ENCODE assay signal across 8 cellular contexts in the genomic region with DNA sequence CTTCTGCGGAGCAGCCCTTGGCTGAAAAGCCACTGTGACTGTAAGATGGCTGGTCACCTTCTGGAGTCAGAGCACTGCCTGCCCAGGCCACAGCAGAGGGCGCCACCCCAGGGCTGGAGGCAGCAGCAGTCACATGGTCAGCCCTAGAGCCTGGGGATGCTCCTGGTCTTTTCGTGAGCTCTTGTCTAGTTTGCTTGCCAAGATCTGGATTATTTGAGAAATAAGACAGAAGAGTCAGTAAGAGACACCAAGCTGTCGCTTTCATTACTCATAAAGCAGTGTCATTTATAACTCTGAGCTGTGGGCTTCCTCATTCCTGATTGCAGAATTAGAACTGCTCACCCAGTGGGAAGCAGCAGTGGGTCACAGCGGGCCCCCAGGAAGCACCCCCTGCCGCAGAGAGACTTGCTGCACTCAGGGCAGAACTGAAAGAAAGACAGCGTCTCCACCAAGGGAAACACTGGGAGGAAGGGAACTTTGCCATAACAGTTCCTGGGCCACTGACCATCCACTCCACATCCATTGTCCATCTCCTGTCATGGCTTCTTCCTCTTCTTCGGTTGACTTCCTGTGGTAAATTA. TPM values are rescaled to one million over a fixed set of nuclear protein-coding genes. Genes with fewer than 3 reads are reported as not detected.
DNase-seq lines count a peak whose midpoint lies in the region; ATAC-seq, FAIRE-seq and TF ChIP-seq lines count a peak whose summit lies in the region.

No MANE protein-coding gene starts in this region.

- H3K36me3 ChIP-seq in PC-3 (ENCODE audit: low read depth, low read length) (peaks cover 3% of the 10 kb centered on the region; the same call in 1 of the 2 replicates), K562 (ENCODE audit: control insufficient read depth, insufficient read depth, low read length) (peaks cover 54% of the 10 kb centered on the region; the same call in 2 of the 3 replicates)

- no peaks in the 10 kb centered on the region for H3F3A ChIP-seq in PC-3 (ENCODE audit: low read length, unreplicated experiment)

- peaks cover 60% of the 10 kb centered on the region for H3K4me1 Mint-ChIP-seq in stimulated activated memory B cell treated with anti-CD40 and anti-IgM and Interleukin-4, amounts not matched to agents 10 μg/mL and 1 μg/mL and 100 μg/mL, for 72 hours

- H3K79me2 ChIP-seq in PC-3 (ENCODE audit: low read length) (no peaks in the 10 kb centered on the region), K562 (ENCODE audit: control insufficient read depth, insufficient read depth, low read length) (peaks cover 3% of the 10 kb centered on the region; the same call in 1 of the 3 replicates)

- H3K9me1 ChIP-seq in K562 (ENCODE audit: control insufficient read depth, insufficient read depth, low read length), result no peaks in the 10 kb centered on the region

- no peak overlapping the region for H3K4me3 Mint-ChIP-seq in stimulated activated memory B cell treated with anti-CD40 and anti-IgM and Interleukin-4, amounts not matched to agents 10 μg/mL and 1 μg/mL and 100 μg/mL, for 72 hours

- no peak for FAIRE-seq in K562 (lab: Jason Lieb, UNC)

- DNase-seq in stimulated activated CD4-positive, alpha-beta T cell treated with anti-CD3 and anti-CD28 coated beads, Interleukin-2, amount 100 ng/mL, for 48 hours, result peak; percentile 6 to 12
- DNase-seq in stimulated activated CD4-positive, alpha-beta T cell treated with anti-CD3 and anti-CD28 coated beads, Interleukin-12 subunit alpha, Interleukin-12 subunit beta, amount 100 ng/mL, for 4 hours, result no peak
- DNase-seq in PC-3 (no peak), K562 (ENCODE audit: extremely low read depth in 1 of 4, low spot score in 3 of 4) (peak; percentile 24 to 49 (median 38)), iPS-NIHi7 (ENCODE audit: extremely low spot score) (peak; percentile 87)

- H3K9me3 Mint-ChIP-seq in stimulated activated memory B cell treated with anti-CD40 and anti-IgM and Interleukin-4, amounts not matched to agents 10 μg/mL and 1 μg/mL and 100 μg/mL, for 72 hours, result no peaks in the 10 kb centered on the region

- CTCF ChIA-PET in PC-3 (lab: Charles Lee) (interaction anchor here (1.1 kb wide), 1 partner anchor 221 kb away, joined by 3 read pairs; no protein-coding TSS in a partner anchor), K562 (lab: Yijun Ruan, JAX; ENCODE audit: low intra/inter-chr PET ratio) (no interaction called here)

- peak; percentile 58 for ATAC-seq in PC-3
- peak; percentile 98 for ATAC-seq in K562
- peak; percentile 66 for ATAC-seq in stimulated activated memory B cell treated with anti-CD40 and anti-IgM and Interleukin-4, amounts not matched to agents 10 μg/mL and 1 μg/mL and 100 μg/mL, for 72 hours
- ATAC-seq in GM21619 (IDR thresholded peaks at IDR 0.05; ENCODE audit: unreplicated experiment), result no peak
- ATAC-seq in HG03432 (IDR thresholded peaks at IDR 0.05; ENCODE audit: unreplicated experiment), result no peak

- H4K20me1 ChIP-seq in PC-3 (ENCODE audit: low read length), result no peaks in the 10 kb centered on the region
- H4K20me1 ChIP-seq in K562 (replicated peaks; ENCODE audit: control insufficient read depth, insufficient read depth, low read length), result no peaks in the 10 kb centered on the region

- H3K27ac ChIP-seq in PC-3 (ENCODE audit: low read length), result no peak overlapping the region
- no peak overlapping the region for H3K27ac ChIP-seq in K562 (ENCODE audit: extremely low read depth, low read depth, low read length)

- H3K27ac Mint-ChIP-seq in stimulated activated memory B cell treated with anti-CD40 and anti-IgM and Interleukin-4, amounts not matched to agents 10 μg/mL and 1 μg/mL and 100 μg/mL, for 72 hours, result peak overlapping the region; percentile 77

- TF ChIP-seq EP300 in K562 (IDR thresholded peaks at IDR 0.05; ENCODE audit: low read length), result no peak

- intact Hi-C loops in PC-3 (cut with micrococcal nuclease), result no loop called here
- intact Hi-C loops in K562 (cut with micrococcal nuclease), result no loop called here

- H3K4me1 ChIP-seq in PC-3 (ENCODE audit: insufficient read depth, low read length) (peaks cover 5% of the 10 kb centered on the region; the same call in 1 of the 2 replicates), K562 (replicated peaks in 1 of 2; ENCODE audit: control insufficient read depth in 2 of 2, insufficient read depth in 2 of 2, low read length in 2 of 2) (no peaks in the 10 kb centered on the region; a peak in 1 of 5 replicates)

- H3K4me2 ChIP-seq in PC-3 (ENCODE audit: low read length) (no peak overlapping the region), K562 (ENCODE audit: insufficient read depth, low read length) (no peak overlapping the region)

- TF ChIP-seq CTCF in PC-3 (conservative IDR thresholded peaks at IDR 0.05; ENCODE audit: low read depth, low read length) (peak; percentile 55), K562 (IDR thresholded peaks at IDR 0.05 in 2 of 3, conservative IDR thresholded peaks at IDR 0.05 in 1 of 3; ENCODE audit: insufficient read depth in 2 of 3, low read depth in 1 of 3, low read length in 3 of 3) (peak; percentile 48 to 59 (median 55); a peak in 5 of 6 replicates)

- in situ Hi-C loops in K562 (cut with MboI), result no loop called here

- H3K9me3 ChIP-seq in PC-3 (ENCODE audit: low read length), result no peaks in the 10 kb centered on the region
- H3K9me3 ChIP-seq in K562 (replicated peaks; ENCODE audit: control insufficient read depth, insufficient read depth, low read depth, low read length), result no peaks in the 10 kb centered on the region

- H3K27me3 Mint-ChIP-seq in stimulated activated memory B cell treated with anti-CD40 and anti-IgM and Interleukin-4, amounts not matched to agents 10 μg/mL and 1 μg/mL and 100 μg/mL, for 72 hours, result no peaks in the 10 kb centered on the region

- H3K9ac ChIP-seq in PC-3 (ENCODE audit: low read length) (no peak overlapping the region), K562 (ENCODE audit: insufficient read depth in 1 of 2, low read depth in 2 of 2, low read length in 2 of 2) (no peak overlapping the region)

- H3K27me3 ChIP-seq in PC-3 (ENCODE audit: low read length) (no peaks in the 10 kb centered on the region), K562 (ENCODE audit: control insufficient read depth in 2 of 2, insufficient read depth in 2 of 2, low read length in 2 of 2) (no peaks in the 10 kb centered on the region)

- POLR2A ChIA-PET in PC-3 (lab: Charles Lee; ENCODE audit: unreplicated experiment) (no interaction called here), K562 (lab: Yijun Ruan, JAX) (interaction anchor here (0.9 to 1.1 kb wide), 2 partner anchors 8 to 41 kb away, joined by 3 read pairs; no protein-coding TSS in a partner anchor)

- H2AFZ ChIP-seq in PC-3 (ENCODE audit: low read length) (no peak overlapping the region), K562 (ENCODE audit: low read depth, low read length) (no peak overlapping the region)

- peak in 1 of 2 experiments; percentile 45; a peak in 2 of 4 replicates for TF ChIP-seq RAD21 in K562 (CRISPR knock-in tag; conservative IDR thresholded peaks at IDR 0.05 in 1 of 2, IDR thresholded peaks at IDR 0.05 in 1 of 2)

- no TSS peak for BruUV-seq in PC-3 (replicated peaks; lab: Mats Ljungman, UMichigan)
- BruUV-seq in K562 (replicated peaks; lab: Mats Ljungman, UMichigan), result no TSS peak

- no peak for TF ChIP-seq POLR2A in K562 (conservative IDR thresholded peaks at IDR 0.05)

- no peaks in the 10 kb centered on the region for H3K9me2 ChIP-seq in PC-3 (replicated peaks; ENCODE audit: low read length)

- peaks cover 44% of the 10 kb centered on the region for H3K36me3 Mint-ChIP-seq in stimulated activated memory B cell treated with anti-CD40 and anti-IgM and Interleukin-4, amounts not matched to agents 10 μg/mL and 1 μg/mL and 100 μg/mL, for 72 hours

- 89% methylated on average over 6 of the region's 8 CpGs for WGBS in K562 (ENCODE audit: insufficient coverage, low coverage, missing lambda C conversion rate)

- H3K4me3 ChIP-seq in PC-3 (ENCODE audit: low read length), result no peak overlapping the region
- no peak overlapping the region for H3K4me3 ChIP-seq in K562

TF ChIP-seq in K562, 482 proteins besides CTCF, POLR2A, EP300 and RAD21 (continues in another document):
- TF ChIP-seq MAZ (CRISPR knock-in tag; conservative IDR thresholded peaks at IDR 0.05 in 1 of 2, IDR thresholded peaks at IDR 0.05 in 1 of 2) (no peak), TOE1 (IDR thresholded peaks at IDR 0.05; ENCODE audit: borderline replicate concordance) (peak; percentile 30; the same call in 1 of the 2 replicates), TOE1 (CRISPR knock-in tag; IDR thresholded peaks at IDR 0.05; ENCODE audit: borderline replicate concordance, low read depth) (no peak), USF1 (CRISPR knock-in tag; IDR thresholded peaks at IDR 0.05) (peak; percentile 84)

RNA-seq across cellular contexts. Expression of gene PPP6R2, which starts 56.7 kb away (rescaled TPM):
- total RNA-seq in PC-3 (2014; rRNA removed) (46.2 and 54.0 TPM in 2 replicates), K562 (2014; rRNA removed) (33.6 and 45.2 TPM in 2 replicates), K562 (2014; rRNA removed; fragmentation: Illumina TruSeq; extraction: Trizol) (7.7 and 9.2 TPM in 2 replicates), K562 (2015; rRNA removed; fragmentation: Illumina TruSeq; extraction: Trizol) (21.4 and 22.1 TPM in 2 replicates), K562 (2021) (35.8 and 39.8 TPM in 2 replicates)
- 97.0 and 226 TPM in 2 replicates for total RNA-seq in K562 (2011; cell fraction: chromatin; rRNA removed; ENCODE audit: low replicate concordance)
- 102 and 113 TPM in 2 replicates for total RNA-seq in K562 (2011; cell fraction: nucleolus; rRNA removed)
- 69.3 and 79.1 TPM in 2 replicates for total RNA-seq in K562 (2011; cell fraction: nucleoplasm; rRNA removed)
- polyA plus RNA-seq in K562 (2011; rRNA removed) (24.1 and 33.0 TPM in 2 replicates), K562 (2014; fragmentation: Illumina TruSeq; extraction: Trizol) (17.9 and 28.4 TPM in 2 replicates), K562 (2014; fragmentation: Nextera tagmentation; extraction: Ambion mirVana) (under 1 TPM; 0.32 to 0.74 TPM), K562 (2014; rRNA removed) (37.5 and 39.3 TPM in 2 replicates)
- 30.1 and 36.3 TPM in 2 replicates for polyA plus RNA-seq in K562 (2011; cell fraction: cytosol; rRNA removed)
- 112 and 152 TPM in 2 replicates for polyA plus RNA-seq in K562 (2011; cell fraction: nucleus; rRNA removed)
- 27.4 and 43.9 TPM in 2 replicates for polyA plus RNA-seq in K562 (2012)
- polyA minus RNA-seq in K562 (2011; rRNA and poly(A)+ RNA removed), result 17.5 and 21.0 TPM in 2 replicates
- polyA minus RNA-seq in K562 (2011; cell fraction: cytosol; rRNA and poly(A)+ RNA removed), result 15.7 and 22.8 TPM in 2 replicates
- polyA minus RNA-seq in K562 (2011; cell fraction: nucleus; rRNA and poly(A)+ RNA removed), result 27.3 and 36.0 TPM in 2 replicates

Comparison
In these comparisons a context has a peak if more than half of its experiments do, and no peak if none do; other contexts are left out.
1. DNase-seq: peak in stimulated activated CD4-positive, alpha-beta T cell treated with anti-CD3 and anti-CD28 coated beads, Interleukin-2, amount 100 ng/mL, for 48 hours (2 of 2), K562 (4 of 4) and iPS-NIHi7 (single experiment); none in stimulated activated CD4-positive, alpha-beta T cell treated with anti-CD3 and anti-CD28 coated beads, Interleukin-12 subunit alpha, Interleukin-12 subunit beta, amount 100 ng/mL, for 4 hours (single experiment) and PC-3 (single experiment).
2. ATAC-seq: peak in PC-3 (single experiment), K562 (single experiment) and stimulated activated memory B cell treated with anti-CD40 and anti-IgM and Interleukin-4, amounts not matched to agents 10 μg/mL and 1 μg/mL and 100 μg/mL, for 72 hours (single experiment); none in GM21619 (single experiment) and HG03432 (single experiment).